In the genomic region with DNA sequence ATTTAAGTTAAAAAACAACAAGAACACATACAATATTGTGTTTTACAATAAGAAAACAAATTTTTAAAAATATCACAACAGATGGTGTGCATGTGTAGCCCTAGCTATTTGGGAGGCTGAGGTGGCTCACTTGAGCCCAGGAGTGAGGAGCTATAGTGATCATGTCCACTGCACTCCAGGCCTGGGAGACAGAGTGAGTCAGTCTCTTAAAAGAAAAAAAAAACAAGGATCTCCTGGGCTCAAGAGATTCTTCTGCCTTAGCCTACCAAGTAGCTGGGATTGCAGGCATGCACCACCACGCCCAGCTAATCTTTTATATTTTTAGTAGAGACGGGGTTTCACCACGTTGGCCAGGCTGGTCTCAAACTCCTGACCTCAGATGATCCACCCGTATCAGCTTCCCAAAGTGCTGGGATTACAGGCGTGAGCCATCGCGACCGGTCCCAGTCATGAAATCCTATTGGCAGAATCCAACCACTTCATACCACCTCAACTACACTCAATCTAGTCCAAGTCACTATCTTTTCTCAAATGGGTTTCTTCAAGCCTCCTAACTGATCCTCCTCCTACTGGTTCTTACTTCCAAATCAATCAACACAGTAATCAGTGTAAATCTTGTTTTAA, we compare ENCODE assay signal across 1 cellular context.
TF ChIP-seq lines count a peak whose summit lies in the region.

No MANE protein-coding gene starts in this region.

TF ChIP-seq in IMR-90, 13 proteins besides CTCF, POLR2A, EP300 and RAD21:
- no peak for TF ChIP-seq SMC3 (IDR thresholded peaks at IDR 0.05; ENCODE audit: low read depth, low read length)
- no peak for TF ChIP-seq MAFK (IDR thresholded peaks at IDR 0.05; ENCODE audit: low read depth, low read length)
- TF ChIP-seq MAZ (IDR thresholded peaks at IDR 0.05; ENCODE audit: borderline replicate concordance, low read depth, low read length): no peak
- no peak for TF ChIP-seq NFE2L2 (IDR thresholded peaks at IDR 0.05; ENCODE audit: low read depth, low read length)
- no peak for TF ChIP-seq RCOR1 (IDR thresholded peaks at IDR 0.05; ENCODE audit: insufficient replicate concordance, low read length)
